ENCODE assay signal across 15 cellular contexts in genomic region chrX:123818243-123818642, GRCh38. TPM values are rescaled to one million over a fixed set of nuclear protein-coding genes. Genes with fewer than 3 reads are reported as not detected.
A peak's percentile ranks its signal among the peaks of the same experiment; 100 is the strongest.
DNase-seq lines count a peak whose midpoint lies in the region; ATAC-seq and TF ChIP-seq lines count a peak whose summit lies in the region.
"Had no signal": no experiment of that assay in that cellular context is flagged by ENCODE, and none has a peak within 500 bp of the region (broad histone marks: within the 10 kb centered on the region; RNA-seq: fewer than 3 reads in every experiment).

No MANE protein-coding gene starts in this region.

- H3K4me3 Mint-ChIP-seq in activated T-cell treated with anti-CD3 and anti-CD28 coated beads, Interleukin-2, amount 50 U/mL, for 72 hours = no peak overlapping the region
- H3K4me3 Mint-ChIP-seq in activated T-cell treated with anti-CD3 and anti-CD28 coated beads, Interleukin-2, amount 50 U/mL, for 24 hours = no peak overlapping the region
- H3K4me3 Mint-ChIP-seq in stimulated activated effector memory CD8-positive, alpha-beta T cell treated with anti-CD3 and anti-CD28 coated beads, Interleukin-12 subunit alpha, Interleukin-12 subunit beta, amount 100 ng/mL, for 72 hours = no peak overlapping the region
- H3K4me3 Mint-ChIP-seq: brain had no signal

- TF ChIP-seq EP300 in SK-N-SH (IDR thresholded peaks at IDR 0.05; ENCODE audit: borderline replicate concordance in 1 of 2, low read depth in 1 of 2, low read length in 1 of 2) = no peak

- no peaks in the 10 kb centered on the region for H3K4me1 ChIP-seq in SK-N-SH (ENCODE audit: control insufficient read depth in 1 of 2, insufficient read depth in 2 of 2, low read depth in 1 of 2, low read length in 1 of 2)
- H3K4me1 ChIP-seq: lower lobe of right lung, Peyer's patch had no signal

- no peak for TF ChIP-seq RAD21 in SK-N-SH (IDR thresholded peaks at IDR 0.05; ENCODE audit: low read length)

- H3K9ac ChIP-seq in SK-N-SH = no peak overlapping the region

- H3K36me3 Mint-ChIP-seq in activated T-cell treated with anti-CD3 and anti-CD28 coated beads, Interleukin-2, amount 50 U/mL, for 72 hours (ENCODE audit: insufficient read depth in 2 of 2) = no peaks in the 10 kb centered on the region
- no peaks in the 10 kb centered on the region for H3K36me3 Mint-ChIP-seq in activated T-cell treated with anti-CD3 and anti-CD28 coated beads, Interleukin-2, amount 50 U/mL, for 24 hours (ENCODE audit: low read depth)
- no peaks in the 10 kb centered on the region for H3K36me3 Mint-ChIP-seq in stimulated activated effector memory CD8-positive, alpha-beta T cell treated with anti-CD3 and anti-CD28 coated beads, Interleukin-12 subunit alpha, Interleukin-12 subunit beta, amount 100 ng/mL, for 72 hours
- H3K36me3 Mint-ChIP-seq: brain had no signal

- no peaks in the 10 kb centered on the region for H4K20me1 ChIP-seq in SK-N-SH (ENCODE audit: insufficient read depth)

- no peaks in the 10 kb centered on the region for H3K27me3 ChIP-seq in SK-N-SH (ENCODE audit: insufficient read depth)
- H3K27me3 ChIP-seq: Peyer's patch had no signal

- H3K9me3 Mint-ChIP-seq in activated T-cell treated with anti-CD3 and anti-CD28 coated beads, Interleukin-2, amount 50 U/mL, for 72 hours = no peaks in the 10 kb centered on the region
- no peaks in the 10 kb centered on the region for H3K9me3 Mint-ChIP-seq in activated T-cell treated with anti-CD3 and anti-CD28 coated beads, Interleukin-2, amount 50 U/mL, for 24 hours
- no peaks in the 10 kb centered on the region for H3K9me3 Mint-ChIP-seq in stimulated activated effector memory CD8-positive, alpha-beta T cell treated with anti-CD3 and anti-CD28 coated beads, Interleukin-12 subunit alpha, Interleukin-12 subunit beta, amount 100 ng/mL, for 72 hours
- H3K9me3 Mint-ChIP-seq: activated T-helper 2 cell treated with anti-CD3 and anti-CD28 coated beads, Interferon-gamma antibody, Interleukin-2, Interleukin-4, amounts not matched to agents 10 μg/mL and 5 μg/mL and 100 μg/mL, durations not matched to agents 14 hours and 24 hours and 36 hours had no signal

- no peaks in the 10 kb centered on the region for H3F3A ChIP-seq in SK-N-SH (replicated peaks; ENCODE audit: insufficient read depth)

- no peak for TF ChIP-seq CTCF in SK-N-SH (IDR thresholded peaks at IDR 0.05)
- TF ChIP-seq CTCF in fibroblast of villous mesenchyme (IDR thresholded peaks at IDR 0.05; ENCODE audit: insufficient read depth, low read depth, low read length) = no peak

- CTCF ChIA-PET in SK-N-SH (lab: Yijun Ruan, JAX) = interaction anchor here (1.0 kb wide), 1 partner anchor 15 kb away, joined by 4 read pairs; no protein-coding TSS in a partner anchor

- no peaks in the 10 kb centered on the region for H3K27me3 Mint-ChIP-seq in activated T-cell treated with anti-CD3 and anti-CD28 coated beads, Interleukin-2, amount 50 U/mL, for 72 hours (ENCODE audit: low read depth)
- H3K27me3 Mint-ChIP-seq in activated T-cell treated with anti-CD3 and anti-CD28 coated beads, Interleukin-2, amount 50 U/mL, for 24 hours = no peaks in the 10 kb centered on the region
- H3K27me3 Mint-ChIP-seq: brain had no signal

- H2AFZ ChIP-seq in SK-N-SH (ENCODE audit: low read depth) = no peak overlapping the region

- H3K27ac ChIP-seq in SK-N-SH (ENCODE audit: low read depth in 2 of 2, low read length in 1 of 2) = no peak overlapping the region; a peak in 1 of 4 replicates
- H3K27ac ChIP-seq: 22Rv1, lower lobe of right lung had no signal

- no peaks in the 10 kb centered on the region for H3K79me2 ChIP-seq in SK-N-SH (ENCODE audit: insufficient read depth)

- peak; percentile 65 to 78 for ATAC-seq in activated T-cell treated with anti-CD3 and anti-CD28 coated beads, Interleukin-2, amount 50 U/mL, for 72 hours (replicated peaks in 1 of 2)
- peak; percentile 77 for ATAC-seq in stimulated activated effector memory CD8-positive, alpha-beta T cell treated with anti-CD3 and anti-CD28 coated beads, Interleukin-12 subunit alpha, Interleukin-12 subunit beta, amount 100 ng/mL, for 72 hours
- no peak for ATAC-seq in HG03159 (IDR thresholded peaks at IDR 0.05; ENCODE audit: unreplicated experiment)
- ATAC-seq: lower lobe of right lung had no signal

- no peak overlapping the region for H3K27ac Mint-ChIP-seq in activated T-cell treated with anti-CD3 and anti-CD28 coated beads, Interleukin-2, amount 50 U/mL, for 72 hours
- H3K27ac Mint-ChIP-seq in activated T-cell treated with anti-CD3 and anti-CD28 coated beads, Interleukin-2, amount 50 U/mL, for 24 hours = no peak overlapping the region
- H3K27ac Mint-ChIP-seq in stimulated activated effector memory CD8-positive, alpha-beta T cell treated with anti-CD3 and anti-CD28 coated beads, Interleukin-12 subunit alpha, Interleukin-12 subunit beta, amount 100 ng/mL, for 72 hours = no peak overlapping the region
- H3K27ac Mint-ChIP-seq: activated T-helper 2 cell treated with anti-CD3 and anti-CD28 coated beads, Interferon-gamma antibody, Interleukin-2, Interleukin-4, amounts not matched to agents 10 μg/mL and 5 μg/mL and 100 μg/mL, durations not matched to agents 14 hours and 24 hours and 36 hours; brain had no signal

- H3K4me3 ChIP-seq in SK-N-SH (ENCODE audit: low read depth in 2 of 2, low read length in 1 of 2) (no peak overlapping the region), fibroblast of villous mesenchyme (ENCODE audit: low read depth, low read length) (no peak overlapping the region)
- H3K4me3 ChIP-seq: lower lobe of right lung, Peyer's patch had no signal

- H3K4me1 Mint-ChIP-seq in activated T-cell treated with anti-CD3 and anti-CD28 coated beads, Interleukin-2, amount 50 U/mL, for 72 hours (ENCODE audit: low read depth) = no peaks in the 10 kb centered on the region
- no peaks in the 10 kb centered on the region for H3K4me1 Mint-ChIP-seq in activated T-cell treated with anti-CD3 and anti-CD28 coated beads, Interleukin-2, amount 50 U/mL, for 24 hours (ENCODE audit: low read depth)
- H3K4me1 Mint-ChIP-seq in stimulated activated effector memory CD8-positive, alpha-beta T cell treated with anti-CD3 and anti-CD28 coated beads, Interleukin-12 subunit alpha, Interleukin-12 subunit beta, amount 100 ng/mL, for 72 hours = no peaks in the 10 kb centered on the region
- H3K4me1 Mint-ChIP-seq: brain had no signal

- no peak overlapping the region for H3K4me2 ChIP-seq in SK-N-SH

- no peaks in the 10 kb centered on the region for H3K9me2 ChIP-seq in SK-N-SH

- H3K9me3 ChIP-seq in SK-N-SH = no peaks in the 10 kb centered on the region
- H3K9me3 ChIP-seq: lower lobe of right lung, Peyer's patch had no signal

- POLR2A ChIA-PET in SK-N-SH (lab: Yijun Ruan, JAX) = no interaction called here

- no peaks in the 10 kb centered on the region for H3K36me3 ChIP-seq in SK-N-SH (replicated peaks in 1 of 2; ENCODE audit: control insufficient read depth in 1 of 2, insufficient read depth in 2 of 2, low read length in 1 of 2)
- H3K36me3 ChIP-seq: lower lobe of right lung, Peyer's patch had no signal

- DNase-seq in activated T-cell treated with anti-CD3 and anti-CD28 coated beads, Interleukin-2, amount 50 U/mL, for 72 hours = no peak
- no peak for DNase-seq in activated T-cell treated with anti-CD3 and anti-CD28 coated beads, Interleukin-2, amount 50 U/mL, for 24 hours
- DNase-seq in SK-N-SH (no peak), fibroblast of villous mesenchyme (ENCODE audit: low read depth) (peak; percentile 13), medulla oblongata (ENCODE audit: extremely low spot score) (no peak), OCI-M1 (lab: John Stamatoyannopoulos, UW) (no peak)
- no peak for DNase-seq in stimulated activated effector memory CD8-positive, alpha-beta T cell treated with anti-CD3 and anti-CD28 coated beads, Interleukin-12 subunit alpha, Interleukin-12 subunit beta, amount 100 ng/mL, for 72 hours (ENCODE audit: low spot score in 2 of 2)
- DNase-seq: activated CD4-positive, alpha-beta T cell treated with anti-CD3 and anti-CD28 coated beads, Interleukin-2, amount 50 U/mL, for 1 hour; effector CD8-positive, alpha-beta T cell; lower lobe of right lung had no signal

TF ChIP-seq in SK-N-SH, 30 proteins besides CTCF, POLR2A, EP300 and RAD21:
- TF ChIP-seq USF1 (IDR thresholded peaks at IDR 0.05; ENCODE audit: borderline replicate concordance, low read depth) (peak; percentile 41; the same call in 1 of the 2 replicates), FOSL2 (IDR thresholded peaks at IDR 0.05; ENCODE audit: borderline replicate concordance, low read depth) (0 out of 2 replicates have a peak, but pooled peaks have one; percentile 4), SIN3A (IDR thresholded peaks at IDR 0.05; ENCODE audit: borderline replicate concordance, low read depth, low read length) (no peak)

RNA-seq across cellular contexts. Expression of gene XIAP, which starts 41.6 kb away (rescaled TPM):
- 10 to 100 TPM; 35.1 to 41.4 TPM for total RNA-seq in activated T-cell treated with anti-CD3 and anti-CD28 coated beads, Interleukin-2, amount 50 U/mL, for 72 hours
- polyA plus RNA-seq in SK-N-SH (2012; rRNA removed) = 8.0 and 9.1 TPM in 2 replicates
- polyA plus RNA-seq in SK-N-SH (2012; cell fraction: cytosol; rRNA removed) = 10.7 and 12.1 TPM in 2 replicates
- 8.1 and 9.3 TPM in 2 replicates for polyA plus RNA-seq in SK-N-SH (2012; cell fraction: nucleus; rRNA removed)
- 39.0 and 43.2 TPM in 2 replicates for total RNA-seq in fibroblast of villous mesenchyme
